1 cellular context compared by ENCODE assay signal in the genomic region with DNA sequence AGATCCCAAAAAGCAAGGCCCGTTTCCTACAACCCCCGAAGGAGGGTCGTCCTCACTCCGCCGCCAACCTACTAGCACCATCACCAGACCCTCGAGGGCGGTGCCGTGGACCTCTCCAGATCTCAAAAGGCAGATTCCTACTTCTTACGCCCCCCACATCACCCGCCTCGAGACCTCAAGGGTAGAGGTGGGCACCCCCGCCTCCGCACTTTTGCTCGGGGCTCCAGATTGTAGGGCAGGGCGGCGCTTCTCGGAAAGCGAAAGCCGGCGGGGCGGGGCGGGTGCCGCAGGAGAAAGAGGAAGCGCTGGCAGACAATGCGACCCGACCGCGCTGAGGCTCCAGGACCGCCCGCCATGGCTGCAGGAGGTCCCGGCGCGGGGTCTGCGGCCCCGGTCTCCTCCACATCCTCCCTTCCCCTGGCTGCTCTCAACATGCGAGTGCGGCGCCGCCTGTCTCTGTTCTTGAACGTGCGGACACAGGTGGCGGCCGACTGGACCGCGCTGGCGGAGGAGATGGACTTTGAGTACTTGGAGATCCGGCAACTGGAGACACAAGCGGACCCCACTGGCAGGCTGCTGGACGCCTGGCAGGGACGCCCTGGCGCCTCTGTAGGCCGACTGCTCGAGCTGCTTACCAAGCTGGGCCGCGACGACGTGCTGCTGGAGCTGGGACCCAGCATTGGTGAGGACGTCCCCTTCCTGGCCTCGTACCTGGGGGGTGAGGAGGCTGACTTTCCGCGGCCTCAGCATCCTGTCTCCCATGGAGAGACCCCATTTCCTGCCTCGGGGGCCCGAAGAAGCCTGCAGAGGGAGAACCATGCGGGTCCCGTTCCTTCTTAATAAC.
TF ChIP-seq lines count a peak whose summit lies in the region.

A gene (plus strand): TSS at position 315 of the 844 bp plus-strand sequence. CDS start 40 bp downstream, at position 355.

TF ChIP-seq in SK-N-SH, 30 proteins besides CTCF, POLR2A, EP300 and RAD21 (continued from another document):
- TF ChIP-seq, protein P1, sequence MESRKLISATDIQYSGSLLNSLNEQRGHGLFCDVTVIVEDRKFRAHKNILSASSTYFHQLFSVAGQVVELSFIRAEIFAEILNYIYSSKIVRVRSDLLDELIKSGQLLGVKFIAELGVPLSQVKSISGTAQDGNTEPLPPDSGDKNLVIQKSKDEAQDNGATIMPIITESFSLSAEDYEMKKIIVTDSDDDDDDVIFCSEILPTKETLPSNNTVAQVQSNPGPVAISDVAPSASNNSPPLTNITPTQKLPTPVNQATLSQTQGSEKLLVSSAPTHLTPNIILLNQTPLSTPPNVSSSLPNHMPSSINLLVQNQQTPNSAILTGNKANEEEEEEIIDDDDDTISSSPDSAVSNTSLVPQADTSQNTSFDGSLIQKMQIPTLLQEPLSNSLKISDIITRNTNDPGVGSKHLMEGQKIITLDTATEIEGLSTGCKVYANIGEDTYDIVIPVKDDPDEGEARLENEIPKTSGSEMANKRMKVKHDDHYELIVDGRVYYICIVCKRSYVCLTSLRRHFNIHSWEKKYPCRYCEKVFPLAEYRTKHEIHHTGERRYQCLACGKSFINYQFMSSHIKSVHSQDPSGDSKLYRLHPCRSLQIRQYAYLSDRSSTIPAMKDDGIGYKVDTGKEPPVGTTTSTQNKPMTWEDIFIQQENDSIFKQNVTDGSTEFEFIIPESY (IDR thresholded peaks at IDR 0.05; ENCODE audit: borderline replicate concordance, low read depth): no peak
- TF ChIP-seq YY1 (IDR thresholded peaks at IDR 0.05; ENCODE audit: low read depth) (peak; percentile 80), TAF1 (IDR thresholded peaks at IDR 0.05; ENCODE audit: borderline replicate concordance, low read depth, low read length) (peak; percentile 67), MXI1 (IDR thresholded peaks at IDR 0.05; ENCODE audit: low read depth, low read length) (peak; percentile 55; the same call in 1 of the 2 replicates)
- TF ChIP-seq, protein P2, sequence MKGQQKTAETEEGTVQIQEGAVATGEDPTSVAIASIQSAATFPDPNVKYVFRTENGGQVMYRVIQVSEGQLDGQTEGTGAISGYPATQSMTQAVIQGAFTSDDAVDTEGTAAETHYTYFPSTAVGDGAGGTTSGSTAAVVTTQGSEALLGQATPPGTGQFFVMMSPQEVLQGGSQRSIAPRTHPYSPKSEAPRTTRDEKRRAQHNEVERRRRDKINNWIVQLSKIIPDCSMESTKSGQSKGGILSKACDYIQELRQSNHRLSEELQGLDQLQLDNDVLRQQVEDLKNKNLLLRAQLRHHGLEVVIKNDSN (IDR thresholded peaks at IDR 0.05; ENCODE audit: borderline replicate concordance, low read depth): no peak
TF ChIP-seq in SK-N-SH: peak in this region for 7.
